ENCODE assay signal across 8 cellular contexts in genomic region chr17:82963104-82963950, GRCh38.
DNase-seq lines count a peak whose midpoint lies in the region; TF ChIP-seq lines count a peak whose summit lies in the region.

No MANE protein-coding gene starts in this region.

- no TSS peak for BruUV-seq in MCF 10A (replicated peaks; lab: Mats Ljungman, UMichigan)

- intact Hi-C loops in MCF 10A (cut with micrococcal nuclease), result no loop called here

- H3K9me3 Mint-ChIP-seq in MCF 10A (ENCODE audit: unreplicated experiment), result no peaks in the 10 kb centered on the region

- no peaks in the 10 kb centered on the region for H3K27me3 Mint-ChIP-seq in MCF 10A (ENCODE audit: insufficient read depth, unreplicated experiment)

- H3K36me3 Mint-ChIP-seq in MCF 10A (ENCODE audit: insufficient read depth, unreplicated experiment), result no peaks in the 10 kb centered on the region

- CTCF ChIA-PET in MCF 10A (lab: Yijun Ruan, JAX), result interaction anchor here (0.7 kb wide), 1 partner anchor 51 kb away, joined by 3 read pairs; no protein-coding TSS in a partner anchor

- POLR2A ChIA-PET in MCF 10A (lab: Yijun Ruan, JAX), result interaction anchor here (0.7 kb wide), 1 partner anchor 12 kb away, joined by 3 read pairs; no protein-coding TSS in a partner anchor

- in situ Hi-C loops in T47D (cut with HindIII; ENCODE audit: low pct_unique_long_range_greater_than_20kb, low sequenced_read_pairs), result no loop called here
- in situ Hi-C loops in SK-MEL-5 (cut with HindIII; ENCODE audit: low pct_unique_long_range_greater_than_20kb, low sequenced_read_pairs), result no loop called here

- no peak overlapping the region for H3K4me3 Mint-ChIP-seq in MCF 10A (ENCODE audit: unreplicated experiment)

- H3K4me1 Mint-ChIP-seq in MCF 10A (ENCODE audit: insufficient read depth, unreplicated experiment), result no peaks in the 10 kb centered on the region

- DNase-seq in T47D (ENCODE audit: low read depth in 1 of 2, low spot score in 1 of 2) (peak; percentile 68 to 78), MCF 10A (ENCODE audit: unreplicated experiment) (no peak), SK-MEL-5 (ENCODE audit: low read depth, low spot score) (peak; percentile 44), dedifferentiated amniotic fluid mesenchymal stem cell (ENCODE audit: extremely low spot score) (peak; percentile 69), kidney glomerular epithelial cell (lab: John Stamatoyannopoulos, UW) (peak; percentile 2), AML-193 (lab: John Stamatoyannopoulos, UW) (no peak)
- peak; percentile 7 to 9 for DNase-seq in stimulated activated CD8-positive, alpha-beta memory T cell treated with anti-CD3 and anti-CD28 coated beads, Interleukin-2, amount 100 ng/mL, for 48 hours (ENCODE audit: low read depth in 2 of 2)
- DNase-seq in effector CD4-positive, alpha-beta T cell, result no peak

- no peak for TF ChIP-seq CTCF in MCF 10A (IDR thresholded peaks at IDR 0.05; ENCODE audit: unreplicated experiment)

- no peak overlapping the region for H3K27ac Mint-ChIP-seq in MCF 10A (ENCODE audit: low read depth, unreplicated experiment)

Comparison
In these comparisons a context has a peak if more than half of its experiments do, and no peak if none do; other contexts are left out.
1. DNase-seq: peak in T47D (2 of 2), SK-MEL-5 (single experiment), dedifferentiated amniotic fluid mesenchymal stem cell (single experiment), kidney glomerular epithelial cell (single experiment) and stimulated activated CD8-positive, alpha-beta memory T cell treated with anti-CD3 and anti-CD28 coated beads, Interleukin-2, amount 100 ng/mL, for 48 hours (2 of 2); none in MCF 10A (single experiment), effector CD4-positive, alpha-beta T cell (single experiment) and AML-193 (0 of 2).